1 cellular context compared by ENCODE assay signal in genomic region chr6:26295691-26296555, GRCh38.
TF ChIP-seq lines count a peak whose summit lies in the region.

No MANE protein-coding gene starts in this region.

TF ChIP-seq in HepG2, 621 proteins besides CTCF, POLR2A, EP300 and RAD21 (continued from another document and continues in another):
- TF ChIP-seq ZSCAN29 (CRISPR knock-in tag; conservative IDR thresholded peaks at IDR 0.05), result 0 out of 2 replicates have a peak, but pooled peaks have one; percentile 46
- TF ChIP-seq ZNF550 (CRISPR knock-in tag; IDR thresholded peaks at IDR 0.05; ENCODE audit: borderline replicate concordance), result no peak
- no peak for TF ChIP-seq ZNF7 (CRISPR knock-in tag; IDR thresholded peaks at IDR 0.05)
- TF ChIP-seq BRCA1 (CRISPR knock-in tag; IDR thresholded peaks at IDR 0.05), result no peak
- TF ChIP-seq KLF9 (CRISPR knock-in tag; IDR thresholded peaks at IDR 0.05; ENCODE audit: low read depth), result peak; percentile 78; the same call in 1 of the 2 replicates
- no peak; the same call in 1 of the 2 replicates for TF ChIP-seq ZNF589 (CRISPR knock-in tag; conservative IDR thresholded peaks at IDR 0.05)
- no peak for TF ChIP-seq ZNF333 (CRISPR knock-in tag; IDR thresholded peaks at IDR 0.05; ENCODE audit: borderline replicate concordance)
- TF ChIP-seq POGZ (CRISPR knock-in tag; IDR thresholded peaks at IDR 0.05), result no peak
- TF ChIP-seq ZNF552 (CRISPR knock-in tag; IDR thresholded peaks at IDR 0.05; ENCODE audit: borderline replicate concordance), result no peak
- TF ChIP-seq ZNF350 (CRISPR knock-in tag; IDR thresholded peaks at IDR 0.05; ENCODE audit: borderline replicate concordance, low read depth), result peak; percentile 38; the same call in 1 of the 2 replicates
- TF ChIP-seq SIX4 (CRISPR knock-in tag; IDR thresholded peaks at IDR 0.05), result 0 out of 2 replicates have a peak, but pooled peaks have one; percentile 77
- peak; percentile 33; the same call in 1 of the 2 replicates for TF ChIP-seq ZFP1 (CRISPR knock-in tag; IDR thresholded peaks at IDR 0.05)
- 0 out of 2 replicates have a peak, but pooled peaks have one; percentile 54 for TF ChIP-seq KMT2B (CRISPR knock-in tag; IDR thresholded peaks at IDR 0.05)
- no peak for TF ChIP-seq SOX13 (IDR thresholded peaks at IDR 0.05)
- TF ChIP-seq SOX13 (CRISPR knock-in tag; conservative IDR thresholded peaks at IDR 0.05 in 1 of 2, IDR thresholded peaks at IDR 0.05 in 1 of 2), result peak in 1 of 2 experiments; percentile 30; a peak in 1 of 4 replicates
- TF ChIP-seq PITX1 (CRISPR knock-in tag; IDR thresholded peaks at IDR 0.05), result peak; percentile 52; the same call in 1 of the 2 replicates
- TF ChIP-seq MZF1 (CRISPR knock-in tag; IDR thresholded peaks at IDR 0.05; ENCODE audit: borderline replicate concordance), result peak; percentile 58; the same call in 1 of the 2 replicates
- peak; percentile 85 for TF ChIP-seq TFE3 (CRISPR knock-in tag; IDR thresholded peaks at IDR 0.05)
- TF ChIP-seq MIER2 (CRISPR knock-in tag; IDR thresholded peaks at IDR 0.05), result 0 out of 2 replicates have a peak, but pooled peaks have one; percentile 53
- peak; percentile 83 for TF ChIP-seq MIER3 (CRISPR knock-in tag; IDR thresholded peaks at IDR 0.05; ENCODE audit: borderline replicate concordance)
- no peak for TF ChIP-seq ZNF737 (CRISPR knock-in tag; IDR thresholded peaks at IDR 0.05; ENCODE audit: borderline replicate concordance)
- TF ChIP-seq ZNF276 (CRISPR knock-in tag; IDR thresholded peaks at IDR 0.05; ENCODE audit: low read depth), result no peak
- no peak for TF ChIP-seq REL (CRISPR knock-in tag; conservative IDR thresholded peaks at IDR 0.05)
- TF ChIP-seq HDAC2 (CRISPR knock-in tag; IDR thresholded peaks at IDR 0.05), result peak; percentile 66
- TF ChIP-seq HMG20A (CRISPR knock-in tag; IDR thresholded peaks at IDR 0.05; ENCODE audit: borderline replicate concordance), result peak; percentile 65; the same call in 1 of the 2 replicates
- TF ChIP-seq ZHX2 (IDR thresholded peaks at IDR 0.05; ENCODE audit: low read depth), result no peak
- peak; percentile 18; the same call in 1 of the 2 replicates for TF ChIP-seq ZHX2 (CRISPR knock-in tag; IDR thresholded peaks at IDR 0.05; ENCODE audit: borderline replicate concordance)
- TF ChIP-seq MAFK (conservative IDR thresholded peaks at IDR 0.05 in 1 of 2, IDR thresholded peaks at IDR 0.05 in 1 of 2; ENCODE audit: low read length in 2 of 2), result peak; percentile 98 to 99
- TF ChIP-seq IRF9 (CRISPR knock-in tag; IDR thresholded peaks at IDR 0.05; ENCODE audit: borderline replicate concordance), result 0 out of 2 replicates have a peak, but pooled peaks have one; percentile 34
- peak; percentile 64 for TF ChIP-seq ASH2L (IDR thresholded peaks at IDR 0.05; ENCODE audit: insufficient read length, low read depth, low read length)
- TF ChIP-seq ZNF724P (CRISPR knock-in tag; IDR thresholded peaks at IDR 0.05; ENCODE audit: borderline replicate concordance), result no peak
- TF ChIP-seq TFDP1 (CRISPR knock-in tag; IDR thresholded peaks at IDR 0.05; ENCODE audit: borderline replicate concordance), result peak; percentile 80
- 0 out of 2 replicates have a peak, but pooled peaks have one; percentile 20 for TF ChIP-seq ZFX (CRISPR knock-in tag; IDR thresholded peaks at IDR 0.05; ENCODE audit: low read depth)
- no peak for TF ChIP-seq ZNF557 (CRISPR knock-in tag; IDR thresholded peaks at IDR 0.05)
- TF ChIP-seq PLRG1 (conservative IDR thresholded peaks at IDR 0.05), result no peak
- peak; percentile 66; the same call in 1 of the 2 replicates for TF ChIP-seq YEATS2 (CRISPR knock-in tag; IDR thresholded peaks at IDR 0.05; ENCODE audit: borderline replicate concordance)
- 0 out of 2 replicates have a peak, but pooled peaks have one; percentile 60 for TF ChIP-seq MTF2 (CRISPR knock-in tag; IDR thresholded peaks at IDR 0.05; ENCODE audit: borderline replicate concordance)
- peak; percentile 40; the same call in 1 of the 2 replicates for TF ChIP-seq ETV5 (CRISPR knock-in tag; IDR thresholded peaks at IDR 0.05; ENCODE audit: borderline replicate concordance)
- TF ChIP-seq FOXK1 (CRISPR knock-in tag; IDR thresholded peaks at IDR 0.05; ENCODE audit: borderline replicate concordance, low read depth), result peak; percentile 78; the same call in 1 of the 2 replicates
- peak; percentile 68; the same call in 1 of the 2 replicates for TF ChIP-seq ZNF670 (CRISPR knock-in tag; IDR thresholded peaks at IDR 0.05; ENCODE audit: borderline replicate concordance)
- 0 out of 2 replicates have a peak, but pooled peaks have one; percentile 36 for TF ChIP-seq IRF1 (CRISPR knock-in tag; IDR thresholded peaks at IDR 0.05; ENCODE audit: low read depth)
- TF ChIP-seq CBX1 (IDR thresholded peaks at IDR 0.05; ENCODE audit: low read depth), result no peak
- TF ChIP-seq RBAK (CRISPR knock-in tag; IDR thresholded peaks at IDR 0.05), result no peak
- TF ChIP-seq KAT8 (CRISPR knock-in tag; IDR thresholded peaks at IDR 0.05), result peak; percentile 45
- TF ChIP-seq DMAP1 (CRISPR knock-in tag; IDR thresholded peaks at IDR 0.05), result peak; percentile 74
- no peak for TF ChIP-seq ONECUT2 (CRISPR knock-in tag; IDR thresholded peaks at IDR 0.05)
- TF ChIP-seq EHMT2 (IDR thresholded peaks at IDR 0.05; ENCODE audit: borderline replicate concordance, low read depth, low read length), result peak; percentile 44; the same call in 1 of the 2 replicates
- no peak for TF ChIP-seq ZNF496 (CRISPR knock-in tag; IDR thresholded peaks at IDR 0.05; ENCODE audit: insufficient replicate concordance)
- TF ChIP-seq POLR2G (IDR thresholded peaks at IDR 0.05; ENCODE audit: low read depth, low read length), result no peak
- 0 out of 2 replicates have a peak, but pooled peaks have one; percentile 18 for TF ChIP-seq ZBTB33 (CRISPR knock-in tag; IDR thresholded peaks at IDR 0.05)
- peak in 1 of 2 experiments; percentile 67; a peak in 2 of 4 replicates for TF ChIP-seq KLF16 (CRISPR knock-in tag; IDR thresholded peaks at IDR 0.05)
- TF ChIP-seq BHLHE40 (IDR thresholded peaks at IDR 0.05; ENCODE audit: low read length), result peak; percentile 68; the same call in 1 of the 2 replicates
- TF ChIP-seq HOXA9 (CRISPR knock-in tag; IDR thresholded peaks at IDR 0.05; ENCODE audit: borderline replicate concordance), result peak; percentile 48; the same call in 1 of the 2 replicates
- TF ChIP-seq IRF2 (CRISPR knock-in tag; IDR thresholded peaks at IDR 0.05), result peak; percentile 84
- no peak for TF ChIP-seq ZNF260 (CRISPR knock-in tag; IDR thresholded peaks at IDR 0.05; ENCODE audit: borderline replicate concordance, low read depth)
